ENCODE assay signal across 8 cellular contexts in genomic region chr4:38856524-38857337, GRCh38. TPM values are rescaled to one million over a fixed set of nuclear protein-coding genes. Genes with fewer than 3 reads are reported as not detected.
A peak's percentile ranks its signal among the peaks of the same experiment; 100 is the strongest.
DNase-seq lines count a peak whose midpoint lies in the region; ATAC-seq and TF ChIP-seq lines count a peak whose summit lies in the region.

TSS of gene TLR6 (minus strand) at chr4:38856817. CDS start at chr4:38829473, 27,344 bp downstream.

- H3K9me3 Mint-ChIP-seq in activated CD4-positive, alpha-beta memory T cell treated with anti-CD3 and anti-CD28 coated beads for 36 hours = peaks cover 7% of the 10 kb centered on the region
- H3K9me3 Mint-ChIP-seq in endodermal cell = no peaks in the 10 kb centered on the region

- intact Hi-C loops in activated CD4-positive, alpha-beta memory T cell treated with anti-CD3 and anti-CD28 coated beads for 36 hours (cut with micrococcal nuclease) = loop anchor here (1.0 to 10.0 kb wide), 6 partner anchors 18 to 682 kb away; partner anchors contain the start of genes TLR1 and TMEM156

- POLR2A ChIA-PET in activated CD4-positive, alpha-beta memory T cell treated with anti-CD3 and anti-CD28 coated beads for 36 hours (lab: Charles Lee) = no interaction called here

- H3K9ac ChIP-seq in endodermal cell (ENCODE audit: extremely low read depth, low read length, poor library complexity, severe bottlenecking) (no peak within 1 kb of the TSS), mucosa of rectum (ENCODE audit: low read depth in 1 of 2, low read length in 2 of 2) (peak within 1 kb of the TSS; percentile 45 to 66)

- TF ChIP-seq CTCF in GM12865 (IDR thresholded peaks at IDR 0.05; ENCODE audit: insufficient read depth, low read depth, low read length, missing control alignments) (peak; percentile 67), endodermal cell (conservative IDR thresholded peaks at IDR 0.05) (peak; percentile 82), subcutaneous adipose tissue (IDR thresholded peaks at IDR 0.05; ENCODE audit: low read depth) (no peak)

- H3K36me3 ChIP-seq in endodermal cell (ENCODE audit: control insufficient read depth, insufficient read depth, low read length) = no peaks in the 10 kb centered on the region
- no peaks in the 10 kb centered on the region for H3K36me3 ChIP-seq in mucosa of rectum (ENCODE audit: control insufficient read depth in 2 of 2, insufficient read depth in 2 of 2, low read length in 2 of 2)

- DNase-seq in GM12865 (ENCODE audit: low read depth) (peak; percentile 91), NCI-H526 treated with DMSO at 0.1 percent for 48 hours (lab: John Stamatoyannopoulos, UW) (peak; percentile 11), endodermal cell (peak; percentile 82)
- peak; percentile 70 for DNase-seq in activated CD4-positive, alpha-beta memory T cell treated with anti-CD3 and anti-CD28 coated beads for 36 hours

- H3K4me1 ChIP-seq in endodermal cell (ENCODE audit: control insufficient read depth, insufficient read depth, low read length) (no peaks in the 10 kb centered on the region), mucosa of rectum (ENCODE audit: control insufficient read depth in 2 of 2, insufficient read depth in 2 of 2, low read length in 2 of 2) (peaks cover 3 to 7% of the 10 kb centered on the region in 2 donors)

- WGBS in endodermal cell (ENCODE audit: insufficient coverage in 1 of 2, insufficient read length in 1 of 2), 2 experiments = 37 to 45% methylated on average over 5 to 8 of the region's 8 CpGs

- H3K27ac Mint-ChIP-seq in activated CD4-positive, alpha-beta memory T cell treated with anti-CD3 and anti-CD28 coated beads for 36 hours = peak within 1 kb of the TSS; percentile 89
- peak within 1 kb of the TSS; percentile 75 for H3K27ac Mint-ChIP-seq in endodermal cell

- H3K27me3 Mint-ChIP-seq in activated CD4-positive, alpha-beta memory T cell treated with anti-CD3 and anti-CD28 coated beads for 36 hours = peaks cover 4% of the 10 kb centered on the region
- peaks cover 4% of the 10 kb centered on the region for H3K27me3 Mint-ChIP-seq in endodermal cell (ENCODE audit: insufficient read depth)

- peaks cover 35% of the 10 kb centered on the region for H3K4me1 Mint-ChIP-seq in activated CD4-positive, alpha-beta memory T cell treated with anti-CD3 and anti-CD28 coated beads for 36 hours (ENCODE audit: low read depth)
- peaks cover 7% of the 10 kb centered on the region for H3K4me1 Mint-ChIP-seq in endodermal cell

- CTCF ChIA-PET in activated CD4-positive, alpha-beta memory T cell treated with anti-CD3 and anti-CD28 coated beads for 36 hours (lab: Charles Lee) = interaction anchor here (0.6 to 4.5 kb wide), 18 partner anchors 10 to 325 kb away, joined by 3 to 94 read pairs (median 4); partner anchors contain the start of genes TLR1 and TLR10

- ATAC-seq in HG02763 (IDR thresholded peaks at IDR 0.05; ENCODE audit: unreplicated experiment) = peak; percentile 43
- no peak for ATAC-seq in HG02870 (IDR thresholded peaks at IDR 0.05; ENCODE audit: unreplicated experiment)

- H3K27ac ChIP-seq in endodermal cell (ENCODE audit: low read depth, low read length) (no peak within 1 kb of the TSS), mucosa of rectum (ENCODE audit: low read depth in 2 of 2, low read length in 2 of 2) (peak within 1 kb of the TSS; percentile 61 to 68)

- H3K27me3 ChIP-seq in endodermal cell (ENCODE audit: control insufficient read depth, insufficient read depth, low read length, poor library complexity, severe bottlenecking) (no peaks in the 10 kb centered on the region), mucosa of rectum (ENCODE audit: control insufficient read depth in 2 of 2, insufficient read depth in 2 of 2, low read length in 2 of 2) (no peaks in the 10 kb centered on the region)

- no peaks in the 10 kb centered on the region for H3K36me3 Mint-ChIP-seq in activated CD4-positive, alpha-beta memory T cell treated with anti-CD3 and anti-CD28 coated beads for 36 hours
- H3K36me3 Mint-ChIP-seq in endodermal cell (ENCODE audit: low read depth) = no peaks in the 10 kb centered on the region

- no peaks in the 10 kb centered on the region for H3K9me3 ChIP-seq in endodermal cell (ENCODE audit: control insufficient read depth, low read length)
- no peaks in the 10 kb centered on the region for H3K9me3 ChIP-seq in mucosa of rectum (ENCODE audit: control insufficient read depth in 2 of 2, low read length in 2 of 2)

- H3K4me3 ChIP-seq in GM12865 (ENCODE audit: low read depth, low read length) (peak within 1 kb of the TSS; percentile 69), endodermal cell (ENCODE audit: low read length) (no peak within 1 kb of the TSS), mucosa of rectum (ENCODE audit: low read length in 2 of 2) (peak within 1 kb of the TSS; percentile 10 to 63)

- H3K4me3 Mint-ChIP-seq in activated CD4-positive, alpha-beta memory T cell treated with anti-CD3 and anti-CD28 coated beads for 36 hours = peak within 1 kb of the TSS; percentile 77
- no peak within 1 kb of the TSS for H3K4me3 Mint-ChIP-seq in endodermal cell

RNA-seq across cellular contexts. Expression of gene TLR6, which starts in this region (rescaled TPM):
- total RNA-seq in activated CD4-positive, alpha-beta memory T cell treated with anti-CD3 and anti-CD28 coated beads for 36 hours = 1 to 10 TPM; 1.4 to 2.2 TPM
- under 1 TPM; 0.13 to 0.53 TPM for total RNA-seq in endodermal cell
- polyA plus RNA-seq in endodermal cell (2013, experiment 1 of 2) = not detected
- 0.04 TPM for polyA plus RNA-seq in endodermal cell (2013, experiment 2 of 2)
- 10 to 100 TPM in 3 of 4 donors, 1 to 10 TPM in 1; 4.7 to 19.2 (median 10.7) TPM for total RNA-seq in subcutaneous adipose tissue

Comparison
In these comparisons a context has a peak if more than half of its experiments do, and no peak if none do; other contexts are left out.
1. Peak in DNase-seq in endodermal cell; RNA of the gene not detected or under 1 TPM.
2. DNase-seq: peak in every context shown above with its lines; median percentile 91 in GM12865; 82 in endodermal cell; 70 in activated CD4-positive, alpha-beta memory T cell treated with anti-CD3 and anti-CD28 coated beads for 36 hours; 11 in NCI-H526 treated with DMSO at 0.1 percent for 48 hours.